In genomic region chr2:15670469-15670868, GRCh38 we compare ENCODE assay signal across 34 cellular contexts.
"Had no signal": no experiment of that assay in that cellular context is flagged by ENCODE, and none has a peak within 500 bp of the region (broad histone marks: within the 10 kb centered on the region; RNA-seq: fewer than 3 reads in every experiment).

No MANE protein-coding gene starts in this region.

- H3K4me2 ChIP-seq: KMS-11 had no signal

- H3K9me3 ChIP-seq: MG63 had no signal

- DNase-seq: Karpas-422, Kasumi-1, MG63, MM.1S, MV-4-11, NCI-H1048, NCI-H1092, NCI-H1092 treated with DMSO at 0.1 percent for 48 hours, NCI-H1105, NCI-H1105 treated with DMSO at 0.1 percent for 48 hours, NCI-H1417, NCI-H1417 treated with DMSO at 0.1 percent for 48 hours, NCI-H1436, NCI-H1436 treated with DMSO at 0.1 percent for 48 hours, NCI-H146, NCI-H1694, NCI-H1694 treated with DMSO at 0.1 percent for 48 hours, NCI-H187, NCI-H187 treated with DMSO at 0.1 percent for 48 hours, NCI-H1930, NCI-H2029, NCI-H2029 treated with DMSO at 0.1 percent for 48 hours, NCI-H2081, NCI-H2081 treated with DMSO at 0.1 percent for 48 hours, NCI-H2107, NCI-H2171, NCI-H2171 treated with DMSO at 0.1 percent for 48 hours, NCI-H2227 treated with DMSO at 0.1 percent for 48 hours, NCI-H226, NCI-H345, NCI-H446, NCI-H446 treated with DMSO at 0.1 percent for 48 hours, NCI-H510A had no signal

- H3K36me3 ChIP-seq: MG63 had no signal

- H3K27ac ChIP-seq: KMS-11 had no signal

- H3K27me3 ChIP-seq: MG63 had no signal

- H3K4me3 ChIP-seq: MG63 had no signal

- H3K9ac ChIP-seq: KMS-11 had no signal
